ENCODE assay signal across 15 cellular contexts in genomic region chrX:31070057-31070468, GRCh38. TPM values are rescaled to one million over a fixed set of nuclear protein-coding genes. Genes with fewer than 3 reads are reported as not detected.
DNase-seq lines count a peak whose midpoint lies in the region; ATAC-seq and TF ChIP-seq lines count a peak whose summit lies in the region.
"Had no signal": no experiment of that assay in that cellular context is flagged by ENCODE, and none has a peak within 500 bp of the region (broad histone marks: within the 10 kb centered on the region; RNA-seq: fewer than 3 reads in every experiment).

No MANE protein-coding gene starts in this region.

- H3K27ac ChIP-seq in PC-3 (ENCODE audit: low read length): no peak overlapping the region
- H3K27ac ChIP-seq: right lobe of liver had no signal

- H3K4me2 ChIP-seq in PC-3 (ENCODE audit: low read length): no peak overlapping the region

- intact Hi-C loops in PC-3 (cut with micrococcal nuclease): no loop called here

- H3K79me2 ChIP-seq in PC-3 (ENCODE audit: low read length): no peaks in the 10 kb centered on the region

- no TSS peak for BruUV-seq in PC-3 (replicated peaks; lab: Mats Ljungman, UMichigan)

- POLR2A ChIA-PET in PC-3 (lab: Charles Lee; ENCODE audit: unreplicated experiment): no interaction called here

- CTCF ChIA-PET in PC-3 (lab: Charles Lee): no interaction called here

- no peak overlapping the region for H2AFZ ChIP-seq in PC-3 (ENCODE audit: low read length)

- DNase-seq in astrocyte of the hippocampus (ENCODE audit: low read depth, low spot score) (peak; percentile 4), PC-3 (no peak), NCI-H1694 treated with DMSO at 0.1 percent for 48 hours (lab: John Stamatoyannopoulos, UW) (no peak)
- DNase-seq: DMS79, H9, Karpas-422, midbrain, right lobe of liver, T-cell had no signal

- no peaks in the 10 kb centered on the region for H3K27me3 ChIP-seq in PC-3 (ENCODE audit: low read length)
- H3K27me3 ChIP-seq: right lobe of liver had no signal

- H3K4me3 ChIP-seq in PC-3 (ENCODE audit: low read length): no peak overlapping the region
- H3K4me3 ChIP-seq: right lobe of liver had no signal

- H3F3A ChIP-seq in PC-3 (ENCODE audit: low read length, unreplicated experiment): no peaks in the 10 kb centered on the region

- TF ChIP-seq CTCF in PC-3 (conservative IDR thresholded peaks at IDR 0.05; ENCODE audit: low read depth, low read length): no peak

- H3K9ac ChIP-seq in PC-3 (ENCODE audit: low read length): no peak overlapping the region

- H3K36me3 ChIP-seq in PC-3 (ENCODE audit: low read depth, low read length): no peaks in the 10 kb centered on the region
- H3K36me3 ChIP-seq: right lobe of liver had no signal

- H3K9me2 ChIP-seq in PC-3 (replicated peaks; ENCODE audit: low read length): no peaks in the 10 kb centered on the region

- H3K4me1 ChIP-seq in PC-3 (ENCODE audit: insufficient read depth, low read length): no peaks in the 10 kb centered on the region
- H3K4me1 ChIP-seq: right lobe of liver had no signal

- no peaks in the 10 kb centered on the region for H4K20me1 ChIP-seq in PC-3 (ENCODE audit: low read length)

- ATAC-seq in GM18508 (IDR thresholded peaks at IDR 0.05; ENCODE audit: insufficient read depth, unreplicated experiment): peak; percentile 67
- ATAC-seq in GM19372 (IDR thresholded peaks at IDR 0.05; ENCODE audit: low read depth, unreplicated experiment): peak; percentile 64
- ATAC-seq in HG02981 (IDR thresholded peaks at IDR 0.05; ENCODE audit: unreplicated experiment): peak; percentile 61
- no peak for ATAC-seq in PC-3
- ATAC-seq in HG03521 (IDR thresholded peaks at IDR 0.05; ENCODE audit: unreplicated experiment): no peak
- no peak for ATAC-seq in GM21737 (IDR thresholded peaks at IDR 0.05; ENCODE audit: unreplicated experiment)
- ATAC-seq: right lobe of liver had no signal

- H3K9me3 ChIP-seq in PC-3 (ENCODE audit: low read length): no peaks in the 10 kb centered on the region
- H3K9me3 ChIP-seq: right lobe of liver had no signal

RNA-seq across cellular contexts. Expression of gene FTHL17, which starts 1.8 kb away (rescaled TPM):
- not detected in 2 replicates for total RNA-seq in PC-3 (2014; rRNA removed)
- total RNA-seq: glomerular endothelial cell, H9, right lobe of liver, T-cell had no signal

Comparison
In these comparisons a context has a peak if more than half of its experiments do, and no peak if none do; other contexts are left out.
1. ATAC-seq: peak in GM18508 (single experiment), GM19372 (single experiment) and HG02981 (single experiment); none in PC-3 (single experiment), HG03521 (single experiment) and GM21737 (single experiment).